ENCODE assay signal across 12 cellular contexts in genomic region chr2:6986251-6986893, GRCh38.
DNase-seq lines count a peak whose midpoint lies in the region; ATAC-seq, FAIRE-seq and TF ChIP-seq lines count a peak whose summit lies in the region.
"Had no signal": no experiment of that assay in that cellular context is flagged by ENCODE, and none has a peak within 500 bp of the region (broad histone marks: within the 10 kb centered on the region; RNA-seq: fewer than 3 reads in every experiment).

No MANE protein-coding gene starts in this region.

- TF ChIP-seq CTCF in cardiac fibroblast (IDR thresholded peaks at IDR 0.05; ENCODE audit: low read depth, low read length), result no peak
- no peak for TF ChIP-seq CTCF in mesothelial cell of epicardium (IDR thresholded peaks at IDR 0.05; ENCODE audit: unreplicated experiment)

- peaks cover 30% of the 10 kb centered on the region for H3K36me3 Mint-ChIP-seq in mesothelial cell of epicardium

- no peak for FAIRE-seq in urothelium cell line (lab: Jason Lieb, UNC)
- FAIRE-seq: D721Med had no signal

- DNase-seq in COLO668 (lab: John Stamatoyannopoulos, UW; ENCODE audit: unreplicated experiment) (peak; percentile 50), NCI-H2196 (lab: John Stamatoyannopoulos, UW; ENCODE audit: unreplicated experiment) (peak; percentile 51), cardiac fibroblast (ENCODE audit: low read depth in 2 of 2) (peak; percentile 50 to 64), mesothelial cell of epicardium (ENCODE audit: low spot score in 2 of 2, unreplicated experiment in 2 of 2) (no peak), HT-29 (ENCODE audit: low spot score) (no peak), urothelium cell line (ENCODE audit: low spot score) (no peak), NCI-H187 treated with DMSO at 0.1 percent for 48 hours (lab: John Stamatoyannopoulos, UW) (no peak)
- DNase-seq: adrenal gland, NCI-H187 had no signal

- peaks cover 38% of the 10 kb centered on the region for H3K4me1 Mint-ChIP-seq in mesothelial cell of epicardium

- H3K27ac Mint-ChIP-seq in mesothelial cell of epicardium, result peak overlapping the region; percentile 41
- H3K27ac Mint-ChIP-seq: stimulated activated naive CD8-positive, alpha-beta T cell treated with anti-CD3 and anti-CD28 coated beads, Interleukin-15, Interleukin-2, amounts not matched to agents 100 ng/mL and 50 ng/mL, for 24 hours had no signal

- peaks cover 8% of the 10 kb centered on the region for H3K9me3 Mint-ChIP-seq in mesothelial cell of epicardium
- H3K9me3 Mint-ChIP-seq: stimulated activated naive CD8-positive, alpha-beta T cell treated with anti-CD3 and anti-CD28 coated beads, Interleukin-15, Interleukin-2, amounts not matched to agents 100 ng/mL and 50 ng/mL, for 24 hours had no signal

- no peaks in the 10 kb centered on the region for H3K27me3 Mint-ChIP-seq in mesothelial cell of epicardium (ENCODE audit: low read depth)
- H3K27me3 Mint-ChIP-seq: stimulated activated naive CD8-positive, alpha-beta T cell treated with anti-CD3 and anti-CD28 coated beads, Interleukin-15, Interleukin-2, amounts not matched to agents 100 ng/mL and 50 ng/mL, for 24 hours had no signal

- no peak for ATAC-seq in HG03469 (IDR thresholded peaks at IDR 0.05; ENCODE audit: unreplicated experiment)

- H3K4me3 Mint-ChIP-seq in mesothelial cell of epicardium, result no peak overlapping the region
- H3K4me3 Mint-ChIP-seq: stimulated activated naive CD8-positive, alpha-beta T cell treated with anti-CD3 and anti-CD28 coated beads, Interleukin-15, Interleukin-2, amounts not matched to agents 100 ng/mL and 50 ng/mL, for 24 hours had no signal

- no peak overlapping the region for H3K4me3 ChIP-seq in cardiac fibroblast (replicated peaks in 1 of 2; ENCODE audit: low read depth in 2 of 2, low read length in 2 of 2)
- H3K4me3 ChIP-seq: adrenal gland had no signal

Comparison
In these comparisons a context has a peak if more than half of its experiments do, and no peak if none do; other contexts are left out.
1. DNase-seq: peak in COLO668 (single experiment), NCI-H2196 (single experiment) and cardiac fibroblast (2 of 2); none in mesothelial cell of epicardium (0 of 2), HT-29 (single experiment), urothelium cell line (single experiment) and NCI-H187 treated with DMSO at 0.1 percent for 48 hours (single experiment).